9 cellular contexts compared by ENCODE assay signal in the genomic region with DNA sequence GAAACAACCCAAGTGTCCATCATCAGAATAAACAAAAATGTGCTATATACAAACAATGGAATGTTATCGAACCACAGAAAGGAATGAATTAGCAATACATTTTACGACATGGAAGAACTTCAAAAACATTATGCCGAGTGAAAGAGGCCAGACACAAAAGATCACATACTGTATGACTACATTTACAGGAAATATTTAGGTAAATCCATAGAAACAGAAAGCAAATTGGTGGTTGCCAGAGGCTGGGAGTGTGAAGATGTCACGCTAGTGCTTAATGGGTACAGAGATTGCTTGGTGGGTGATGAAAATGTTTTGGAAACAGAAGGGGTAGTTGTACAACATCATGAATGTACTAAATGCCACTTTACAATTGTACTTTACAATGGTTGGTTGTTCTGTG. TPM values are rescaled to one million over a fixed set of nuclear protein-coding genes. Genes with fewer than 3 reads are reported as not detected.
"Had no signal": no experiment of that assay in that cellular context is flagged by ENCODE, and none has a peak within 500 bp of the region (broad histone marks: within the 10 kb centered on the region; RNA-seq: fewer than 3 reads in every experiment).

No MANE protein-coding gene starts in this region.

RNA-seq across cellular contexts. Expression of gene SUPT20HL2, which starts 5.1 kb away (rescaled TPM):
- total RNA-seq: activated CD4-positive, alpha-beta memory T cell treated with anti-CD3 and anti-CD28 coated beads, Interleukin-2, amount 10 ng/mL, durations not matched to agents 7 days and 5 days; activated CD8-positive, alpha-beta memory T cell treated with anti-CD3 and anti-CD28 coated beads for 36 hours; activated naive CD4-positive, alpha-beta T cell treated with anti-CD3 and anti-CD28 coated beads for 36 hours; MCF 10A; PC-9; SK-MEL-5; T-helper 17 cell; WTC11 had no signal

RNA-seq across cellular contexts. Expression of gene SUPT20HL1, which starts 51.6 kb away (rescaled TPM):
- total RNA-seq: activated CD4-positive, alpha-beta memory T cell treated with anti-CD3 and anti-CD28 coated beads, Interleukin-2, amount 10 ng/mL, durations not matched to agents 7 days and 5 days; activated naive CD4-positive, alpha-beta T cell treated with anti-CD3 and anti-CD28 coated beads for 36 hours; cardiac muscle cell; MCF 10A; PC-9; SK-MEL-5; T-helper 17 cell; WTC11 had no signal
